In the genomic region with DNA sequence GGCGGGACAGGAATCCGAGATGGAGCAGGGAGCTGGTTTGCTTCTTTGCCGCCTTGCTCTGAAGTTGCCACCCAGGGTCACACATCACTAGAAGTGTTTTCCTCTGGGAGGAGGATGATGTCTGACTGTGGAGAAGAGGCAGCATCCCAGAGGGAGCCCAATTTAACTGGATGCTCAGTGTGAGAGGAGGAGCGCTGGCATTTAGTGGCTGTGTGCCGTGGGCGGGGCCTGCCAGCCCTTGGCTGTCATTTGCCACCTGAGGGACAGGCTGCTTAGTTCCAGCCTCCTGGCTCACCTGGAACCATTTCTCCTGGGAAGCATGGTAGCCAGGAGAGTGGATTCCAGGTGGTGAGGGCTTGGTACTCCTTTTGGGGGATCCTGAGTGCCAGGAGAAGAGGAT, we compare ENCODE assay signal across 23 cellular contexts. TPM values are rescaled to one million over a fixed set of nuclear protein-coding genes. Genes with fewer than 3 reads are reported as not detected.
DNase-seq lines count a peak whose midpoint lies in the region; ATAC-seq and TF ChIP-seq lines count a peak whose summit lies in the region.
"Had no signal": no experiment of that assay in that cellular context is flagged by ENCODE, and none has a peak within 500 bp of the region (broad histone marks: within the 10 kb centered on the region; RNA-seq: fewer than 3 reads in every experiment).

No MANE protein-coding gene starts in this region.

- H3K27ac ChIP-seq in endodermal cell (ENCODE audit: low read depth, low read length): no peak overlapping the region
- no peak overlapping the region for H3K27ac ChIP-seq in trophoblast cell (ENCODE audit: low read depth, low read length)
- no peak overlapping the region for H3K27ac ChIP-seq in A673 (ENCODE audit: low read depth, low read length, poor library complexity, severe bottlenecking)
- H3K27ac ChIP-seq: hepatocyte, psoas muscle, upper lobe of right lung had no signal

- H3K79me1 ChIP-seq in trophoblast cell (ENCODE audit: low read length): no peaks in the 10 kb centered on the region

- H3K27me3 ChIP-seq in endodermal cell (ENCODE audit: control insufficient read depth, insufficient read depth, low read length, poor library complexity, severe bottlenecking) (no peaks in the 10 kb centered on the region), trophoblast cell (ENCODE audit: insufficient read depth, low read length) (no peaks in the 10 kb centered on the region), A673 (replicated peaks; ENCODE audit: insufficient read depth, low read depth, low read length, poor library complexity) (no peaks in the 10 kb centered on the region)
- H3K27me3 ChIP-seq: hepatocyte, upper lobe of right lung had no signal

- H3K4me3 ChIP-seq in endodermal cell (ENCODE audit: low read length) (no peak overlapping the region), trophoblast cell (ENCODE audit: low read depth, low read length) (no peak overlapping the region), A673 (ENCODE audit: low read depth, low read length, poor library complexity, severe bottlenecking) (no peak overlapping the region)
- H3K4me3 ChIP-seq: hepatocyte, psoas muscle, upper lobe of right lung had no signal

- ATAC-seq in activated CD4-positive, alpha-beta T cell treated with anti-CD3 and anti-CD28 coated beads for 36 hours: no peak
- ATAC-seq in activated CD8-positive, alpha-beta T cell treated with anti-CD3 and anti-CD28 coated beads, Interleukin-2, amount 10 ng/mL, durations not matched to agents 7 days and 5 days: no peak
- no peak for ATAC-seq in Right ventricle myocardium inferior
- ATAC-seq: activated CD4-positive, CD25-positive, alpha-beta regulatory T cell treated with anti-CD3 and anti-CD28 coated beads, Interleukin-2, amount 50 U/mL, for 24 hours; HepG2; psoas muscle; upper lobe of right lung had no signal

- H3K9ac ChIP-seq in endodermal cell (ENCODE audit: extremely low read depth, low read length, poor library complexity, severe bottlenecking) (no peak overlapping the region), trophoblast cell (ENCODE audit: low read length) (no peak overlapping the region)

- H3K27ac Mint-ChIP-seq in activated CD4-positive, alpha-beta T cell treated with anti-CD3 and anti-CD28 coated beads, Interleukin-2, amount 10 ng/mL, durations not matched to agents 24 days and 14 days: peak overlapping the region; percentile 38
- H3K27ac Mint-ChIP-seq in activated CD4-positive, alpha-beta T cell treated with anti-CD3 and anti-CD28 coated beads for 36 hours: no peak overlapping the region
- peak overlapping the region; percentile 74 for H3K27ac Mint-ChIP-seq in activated CD8-positive, alpha-beta T cell treated with anti-CD3 and anti-CD28 coated beads, Interleukin-2, amount 10 ng/mL, durations not matched to agents 7 days and 5 days
- H3K27ac Mint-ChIP-seq in endodermal cell: peak overlapping the region; percentile 45

- no peak overlapping the region for H3K4me3 Mint-ChIP-seq in activated CD4-positive, alpha-beta T cell treated with anti-CD3 and anti-CD28 coated beads, Interleukin-2, amount 10 ng/mL, durations not matched to agents 24 days and 14 days
- no peak overlapping the region for H3K4me3 Mint-ChIP-seq in activated CD4-positive, alpha-beta T cell treated with anti-CD3 and anti-CD28 coated beads for 36 hours
- no peak overlapping the region for H3K4me3 Mint-ChIP-seq in activated CD8-positive, alpha-beta T cell treated with anti-CD3 and anti-CD28 coated beads, Interleukin-2, amount 10 ng/mL, durations not matched to agents 7 days and 5 days
- H3K4me3 Mint-ChIP-seq in endodermal cell: no peak overlapping the region
- H3K4me3 Mint-ChIP-seq: activated naive CD4-positive, alpha-beta T cell treated with anti-CD3 and anti-CD28 coated beads, Interleukin-2, amount 50 U/mL, for 24 hours; activated T-helper 1 cell treated with anti-CD3 and anti-CD28 coated beads, Interleukin-12 subunit alpha, Interleukin-12 subunit beta, Interleukin-2, Interleukin-4 antibody, amounts not matched to agents 30 ng/mL and 10 ng/mL and 1 ng/mL, durations not matched to agents 14 hours and 24 hours and 36 hours had no signal

- DNase-seq in activated CD4-positive, alpha-beta T cell treated with anti-CD3 and anti-CD28 coated beads, Interleukin-2, amount 10 ng/mL, durations not matched to agents 24 days and 14 days: no peak
- no peak for DNase-seq in activated CD4-positive, alpha-beta T cell treated with anti-CD3 and anti-CD28 coated beads for 36 hours
- DNase-seq in activated CD8-positive, alpha-beta T cell treated with anti-CD3 and anti-CD28 coated beads, Interleukin-2, amount 10 ng/mL, durations not matched to agents 7 days and 5 days: no peak
- DNase-seq in endodermal cell (peak; percentile 49), trophoblast cell (no peak), HK-2 (ENCODE audit: unreplicated experiment) (no peak), A673 (ENCODE audit: low spot score) (no peak), Right ventricle myocardium inferior (ENCODE audit: missing footprints) (no peak)
- DNase-seq: 8988T; AML-193; DMS79; effector CD4-positive, alpha-beta T cell; NCI-H1048; NCI-H1694 treated with DMSO at 0.1 percent for 48 hours; psoas muscle; stimulated activated CD4-positive, alpha-beta T cell treated with anti-CD3 and anti-CD28 coated beads, Interleukin-15, amount 100 ng/mL, for 24 hours; T-helper 1 cell; upper lobe of right lung had no signal

- H3K4me1 Mint-ChIP-seq in activated CD4-positive, alpha-beta T cell treated with anti-CD3 and anti-CD28 coated beads, Interleukin-2, amount 10 ng/mL, durations not matched to agents 24 days and 14 days: peaks cover 68% of the 10 kb centered on the region
- peaks cover 89% of the 10 kb centered on the region for H3K4me1 Mint-ChIP-seq in activated CD4-positive, alpha-beta T cell treated with anti-CD3 and anti-CD28 coated beads for 36 hours
- peaks cover 98% of the 10 kb centered on the region for H3K4me1 Mint-ChIP-seq in activated CD8-positive, alpha-beta T cell treated with anti-CD3 and anti-CD28 coated beads, Interleukin-2, amount 10 ng/mL, durations not matched to agents 7 days and 5 days (ENCODE audit: low read depth)
- H3K4me1 Mint-ChIP-seq in endodermal cell: peaks cover 59% of the 10 kb centered on the region

- no peak overlapping the region for H2AK5ac ChIP-seq in trophoblast cell (ENCODE audit: low read length)

- H3K4me2 ChIP-seq in trophoblast cell (ENCODE audit: low read length): no peak overlapping the region
- H3K4me2 ChIP-seq: hepatocyte had no signal

- peaks cover 49% of the 10 kb centered on the region for H3K36me3 ChIP-seq in endodermal cell (ENCODE audit: control insufficient read depth, insufficient read depth, low read length)
- H3K36me3 ChIP-seq in trophoblast cell (ENCODE audit: control insufficient read depth in 1 of 2, insufficient read depth in 2 of 2, low read length in 2 of 2): no peaks in the 10 kb centered on the region
- H3K36me3 ChIP-seq in A673 (ENCODE audit: insufficient read depth, low read length, poor library complexity, severe bottlenecking): no peaks in the 10 kb centered on the region
- H3K36me3 ChIP-seq: upper lobe of right lung had no signal

- H3K14ac ChIP-seq in trophoblast cell (ENCODE audit: low read length): no peak overlapping the region

- peaks cover 38% of the 10 kb centered on the region for H3K36me3 Mint-ChIP-seq in activated CD4-positive, alpha-beta T cell treated with anti-CD3 and anti-CD28 coated beads, Interleukin-2, amount 10 ng/mL, durations not matched to agents 24 days and 14 days (ENCODE audit: low read depth)
- H3K36me3 Mint-ChIP-seq in activated CD4-positive, alpha-beta T cell treated with anti-CD3 and anti-CD28 coated beads for 36 hours (ENCODE audit: low read depth): peaks cover 37% of the 10 kb centered on the region
- peaks cover 74% of the 10 kb centered on the region for H3K36me3 Mint-ChIP-seq in activated CD8-positive, alpha-beta T cell treated with anti-CD3 and anti-CD28 coated beads, Interleukin-2, amount 10 ng/mL, durations not matched to agents 7 days and 5 days (ENCODE audit: low read depth)
- H3K36me3 Mint-ChIP-seq in endodermal cell (ENCODE audit: low read depth): peaks cover 11% of the 10 kb centered on the region

- no peaks in the 10 kb centered on the region for H3K27me3 Mint-ChIP-seq in activated CD4-positive, alpha-beta T cell treated with anti-CD3 and anti-CD28 coated beads, Interleukin-2, amount 10 ng/mL, durations not matched to agents 24 days and 14 days
- H3K27me3 Mint-ChIP-seq in activated CD4-positive, alpha-beta T cell treated with anti-CD3 and anti-CD28 coated beads for 36 hours: no peaks in the 10 kb centered on the region
- H3K27me3 Mint-ChIP-seq in activated CD8-positive, alpha-beta T cell treated with anti-CD3 and anti-CD28 coated beads, Interleukin-2, amount 10 ng/mL, durations not matched to agents 7 days and 5 days (ENCODE audit: low read depth): no peaks in the 10 kb centered on the region
- no peaks in the 10 kb centered on the region for H3K27me3 Mint-ChIP-seq in endodermal cell (ENCODE audit: insufficient read depth)
- H3K27me3 Mint-ChIP-seq: activated naive CD4-positive, alpha-beta T cell treated with anti-CD3 and anti-CD28 coated beads, Interleukin-2, amount 50 U/mL, for 24 hours had no signal

- H3K9me3 ChIP-seq in endodermal cell (ENCODE audit: control insufficient read depth, low read length): no peaks in the 10 kb centered on the region
- H3K9me3 ChIP-seq in trophoblast cell (ENCODE audit: insufficient read depth, low read depth, low read length): no peaks in the 10 kb centered on the region
- H3K9me3 ChIP-seq in A673 (ENCODE audit: low read depth, low read length, poor library complexity, severe bottlenecking): no peaks in the 10 kb centered on the region
- H3K9me3 ChIP-seq: psoas muscle, upper lobe of right lung had no signal

- no peak overlapping the region for H2BK120ac ChIP-seq in trophoblast cell (ENCODE audit: insufficient read depth, low read length, poor library complexity)

- H4K12ac ChIP-seq in trophoblast cell (ENCODE audit: low read depth, low read length): no peak overlapping the region

- intact Hi-C loops in activated CD4-positive, alpha-beta T cell treated with anti-CD3 and anti-CD28 coated beads, Interleukin-2, amount 10 ng/mL, durations not matched to agents 24 days and 14 days (cut with micrococcal nuclease): no loop called here
- intact Hi-C loops in activated CD4-positive, alpha-beta T cell treated with anti-CD3 and anti-CD28 coated beads for 36 hours (cut with DNase I, micrococcal nuclease): loop anchor here in 1 of 2 experiments (10.0 kb wide), 2 partner anchors 171 to 441 kb away; no protein-coding TSS in a partner anchor
- intact Hi-C loops in A673 (cut with micrococcal nuclease; ENCODE audit: unreplicated experiment): no loop called here
- intact Hi-C loops in Right ventricle myocardium inferior (cut with DNase I): no loop called here

- no peak overlapping the region for H3K23ac ChIP-seq in trophoblast cell (ENCODE audit: low read length)

- POLR2A ChIA-PET in activated CD4-positive, alpha-beta T cell treated with anti-CD3 and anti-CD28 coated beads for 36 hours (lab: Charles Lee): no interaction called here
- POLR2A ChIA-PET in activated CD8-positive, alpha-beta T cell treated with anti-CD3 and anti-CD28 coated beads, Interleukin-2, amount 10 ng/mL, durations not matched to agents 7 days and 5 days (lab: Charles Lee): no interaction called here
- POLR2A ChIA-PET in A673 (lab: Charles Lee; ENCODE audit: low non-redundant PET): no interaction called here

- no peak overlapping the region for H4K8ac ChIP-seq in trophoblast cell (ENCODE audit: low read depth, low read length)

- WGBS in endodermal cell (ENCODE audit: insufficient coverage in 1 of 2, insufficient read length in 1 of 2), 2 experiments: 89 to 100% methylated on average over 2 to 6 of the region's 6 CpGs
- no CpG with 5 or more reads among the region's 6 CpGs for WGBS in trophoblast cell (ENCODE audit: extremely low coverage, insufficient coverage, insufficient read length)

- H4K91ac ChIP-seq in trophoblast cell (ENCODE audit: low read depth, low read length): no peak overlapping the region

- no TSS peak for BruUV-seq in A673 (replicated peaks; lab: Mats Ljungman, UMichigan)

- peaks cover 44% of the 10 kb centered on the region for H3K79me2 ChIP-seq in trophoblast cell (ENCODE audit: control insufficient read depth, insufficient read depth, low read length, poor library complexity)

- no peak overlapping the region for H2BK5ac ChIP-seq in trophoblast cell (ENCODE audit: low read depth, low read length, poor library complexity)

- peak overlapping the region; percentile 25 for H3K4ac ChIP-seq in trophoblast cell (ENCODE audit: low read depth, low read length)

- CTCF ChIA-PET in activated CD4-positive, alpha-beta T cell treated with anti-CD3 and anti-CD28 coated beads for 36 hours (lab: Charles Lee): no interaction called here
- CTCF ChIA-PET in activated CD8-positive, alpha-beta T cell treated with anti-CD3 and anti-CD28 coated beads, Interleukin-2, amount 10 ng/mL, durations not matched to agents 7 days and 5 days (lab: Charles Lee): no interaction called here
- CTCF ChIA-PET in A673 (lab: Charles Lee): no interaction called here

- TF ChIP-seq CTCF in endodermal cell (conservative IDR thresholded peaks at IDR 0.05) (no peak), A673 (conservative IDR thresholded peaks at IDR 0.05; ENCODE audit: low read depth, low read length) (no peak)

- H3K4me1 ChIP-seq in endodermal cell (ENCODE audit: control insufficient read depth, insufficient read depth, low read length) (peaks cover 21% of the 10 kb centered on the region), trophoblast cell (ENCODE audit: control insufficient read depth in 1 of 2, insufficient read depth in 2 of 2, low read length in 2 of 2) (peaks cover 6 to 7% of the 10 kb centered on the region in 2 experiments), A673 (ENCODE audit: insufficient read depth, low read length, poor library complexity, severe bottlenecking) (no peaks in the 10 kb centered on the region)
- H3K4me1 ChIP-seq: psoas muscle had no signal

- no peak overlapping the region for H3K18ac ChIP-seq in trophoblast cell (ENCODE audit: low read length)

- H3K9me3 Mint-ChIP-seq in activated CD4-positive, alpha-beta T cell treated with anti-CD3 and anti-CD28 coated beads, Interleukin-2, amount 10 ng/mL, durations not matched to agents 24 days and 14 days: no peaks in the 10 kb centered on the region
- no peaks in the 10 kb centered on the region for H3K9me3 Mint-ChIP-seq in activated CD4-positive, alpha-beta T cell treated with anti-CD3 and anti-CD28 coated beads for 36 hours (ENCODE audit: low read depth)
- peaks cover 3% of the 10 kb centered on the region for H3K9me3 Mint-ChIP-seq in activated CD8-positive, alpha-beta T cell treated with anti-CD3 and anti-CD28 coated beads, Interleukin-2, amount 10 ng/mL, durations not matched to agents 7 days and 5 days (ENCODE audit: insufficient read depth)
- H3K9me3 Mint-ChIP-seq in endodermal cell: no peaks in the 10 kb centered on the region
- H3K9me3 Mint-ChIP-seq: activated naive CD4-positive, alpha-beta T cell treated with anti-CD3 and anti-CD28 coated beads, Interleukin-2, amount 50 U/mL, for 24 hours; activated T-helper 1 cell treated with anti-CD3 and anti-CD28 coated beads, Interleukin-12 subunit alpha, Interleukin-12 subunit beta, Interleukin-2, Interleukin-4 antibody, amounts not matched to agents 30 ng/mL and 10 ng/mL and 1 ng/mL, durations not matched to agents 14 hours and 24 hours and 36 hours had no signal

- H2BK12ac ChIP-seq in trophoblast cell (ENCODE audit: low read length): no peak overlapping the region

- H2AFZ ChIP-seq in trophoblast cell (ENCODE audit: insufficient read depth, low read length, poor library complexity): no peak overlapping the region
- H2AFZ ChIP-seq: hepatocyte had no signal

RNA-seq across cellular contexts. Expression of a gene that starts 9.6 kb away (rescaled TPM):
- total RNA-seq in activated CD4-positive, alpha-beta T cell treated with anti-CD3 and anti-CD28 coated beads, Interleukin-2, amount 10 ng/mL, durations not matched to agents 24 days and 14 days: 30.4 and 30.9 TPM in 2 replicates
- 10 to 100 TPM; 28.6 to 31.7 TPM for total RNA-seq in activated CD4-positive, alpha-beta T cell treated with anti-CD3 and anti-CD28 coated beads for 36 hours
- total RNA-seq in activated CD8-positive, alpha-beta T cell treated with anti-CD3 and anti-CD28 coated beads, Interleukin-2, amount 10 ng/mL, durations not matched to agents 7 days and 5 days: 10 to 100 TPM; 41.2 to 44.3 TPM
- total RNA-seq in endodermal cell (10 to 100 TPM; 38.7 to 59.2 TPM), A673 (2021) (6.2 and 6.5 TPM in 2 replicates), Right ventricle myocardium inferior (14.9 TPM)
- polyA plus RNA-seq in endodermal cell (2013, experiment 1 of 2): 19.3 TPM
- 21.8 TPM for polyA plus RNA-seq in endodermal cell (2013, experiment 2 of 2)
- 24.8 and 26.0 TPM in 2 replicates for polyA plus RNA-seq in trophoblast cell (2013)
